Comparison of ENCODE assay signal across 10 cellular contexts in genomic region chr10:86399514-86399878, GRCh38. TPM values are rescaled to one million over a fixed set of nuclear protein-coding genes. Genes with fewer than 3 reads are reported as not detected.
DNase-seq lines count a peak whose midpoint lies in the region; ATAC-seq lines count a peak whose summit lies in the region.
"Had no signal": no experiment of that assay in that cellular context is flagged by ENCODE, and none has a peak within 500 bp of the region (broad histone marks: within the 10 kb centered on the region; RNA-seq: fewer than 3 reads in every experiment).

No MANE protein-coding gene starts in this region.

- DNase-seq in T-helper 1 cell (no peak), NCI-H2029 (lab: John Stamatoyannopoulos, UW) (no peak)
- no peak for DNase-seq in activated CD4-positive, alpha-beta memory T cell treated with anti-CD3 and anti-CD28 coated beads for 36 hours
- no peak for DNase-seq in stimulated activated naive B cell treated with anti-CD40 and anti-IgM and Interleukin-4, amounts not matched to agents 10 μg/mL and 1 μg/mL and 100 μg/mL, for 72 hours

- H3K9me3 Mint-ChIP-seq in T-helper 1 cell treated with Interleukin-12 subunit alpha and Interleukin-12 subunit beta and Interleukin-4 antibody, amounts not matched to agents 30 μg/mL and 1 μg/mL, for 36 hours = no peaks in the 10 kb centered on the region
- H3K9me3 Mint-ChIP-seq in activated CD4-positive, alpha-beta memory T cell treated with anti-CD3 and anti-CD28 coated beads for 36 hours = no peaks in the 10 kb centered on the region
- H3K9me3 Mint-ChIP-seq in stimulated activated naive B cell treated with anti-CD40 and anti-IgM and Interleukin-4, amounts not matched to agents 10 μg/mL and 1 μg/mL and 100 μg/mL, for 72 hours = no peaks in the 10 kb centered on the region

- peak overlapping the region; percentile 63 for H3K27ac Mint-ChIP-seq in T-helper 1 cell treated with Interleukin-12 subunit alpha and Interleukin-12 subunit beta and Interleukin-4 antibody, amounts not matched to agents 30 μg/mL and 1 μg/mL, for 36 hours
- H3K27ac Mint-ChIP-seq in activated CD4-positive, alpha-beta memory T cell treated with anti-CD3 and anti-CD28 coated beads for 36 hours = peak overlapping the region; percentile 69
- H3K27ac Mint-ChIP-seq in stimulated activated naive B cell treated with anti-CD40 and anti-IgM and Interleukin-4, amounts not matched to agents 10 μg/mL and 1 μg/mL and 100 μg/mL, for 72 hours = peak overlapping the region; percentile 85

- peaks cover 55% of the 10 kb centered on the region for H3K27me3 ChIP-seq in iPS-18a (ENCODE audit: control insufficient read depth, insufficient read depth, low read length)

- H3K4me1 ChIP-seq in iPS-18a (ENCODE audit: control insufficient read depth, low read depth, low read length) = peaks cover 12% of the 10 kb centered on the region

- no peaks in the 10 kb centered on the region for H3K36me3 Mint-ChIP-seq in T-helper 1 cell treated with Interleukin-12 subunit alpha and Interleukin-12 subunit beta and Interleukin-4 antibody, amounts not matched to agents 30 μg/mL and 1 μg/mL, for 36 hours (ENCODE audit: low read depth)
- H3K36me3 Mint-ChIP-seq in activated CD4-positive, alpha-beta memory T cell treated with anti-CD3 and anti-CD28 coated beads for 36 hours = no peaks in the 10 kb centered on the region
- H3K36me3 Mint-ChIP-seq in stimulated activated naive B cell treated with anti-CD40 and anti-IgM and Interleukin-4, amounts not matched to agents 10 μg/mL and 1 μg/mL and 100 μg/mL, for 72 hours = no peaks in the 10 kb centered on the region

- H3K4me1 Mint-ChIP-seq in T-helper 1 cell treated with Interleukin-12 subunit alpha and Interleukin-12 subunit beta and Interleukin-4 antibody, amounts not matched to agents 30 μg/mL and 1 μg/mL, for 36 hours (ENCODE audit: low read depth) = peaks cover 9% of the 10 kb centered on the region
- H3K4me1 Mint-ChIP-seq in activated CD4-positive, alpha-beta memory T cell treated with anti-CD3 and anti-CD28 coated beads for 36 hours (ENCODE audit: low read depth) = peaks cover 10% of the 10 kb centered on the region
- H3K4me1 Mint-ChIP-seq in stimulated activated naive B cell treated with anti-CD40 and anti-IgM and Interleukin-4, amounts not matched to agents 10 μg/mL and 1 μg/mL and 100 μg/mL, for 72 hours = peaks cover 15 to 25% of the 10 kb centered on the region in 2 donors

- no peak overlapping the region for H3K9ac ChIP-seq in iPS-18a (ENCODE audit: low read length)

- H3K27ac ChIP-seq in iPS-18a (ENCODE audit: low read length) = no peak overlapping the region
- H3K27ac ChIP-seq: HL-60 had no signal

- peaks cover 28% of the 10 kb centered on the region for H3K27me3 Mint-ChIP-seq in T-helper 1 cell treated with Interleukin-12 subunit alpha and Interleukin-12 subunit beta and Interleukin-4 antibody, amounts not matched to agents 30 μg/mL and 1 μg/mL, for 36 hours (ENCODE audit: low read depth)
- no peaks in the 10 kb centered on the region for H3K27me3 Mint-ChIP-seq in activated CD4-positive, alpha-beta memory T cell treated with anti-CD3 and anti-CD28 coated beads for 36 hours
- H3K27me3 Mint-ChIP-seq in stimulated activated naive B cell treated with anti-CD40 and anti-IgM and Interleukin-4, amounts not matched to agents 10 μg/mL and 1 μg/mL and 100 μg/mL, for 72 hours = peaks cover 16 to 30% of the 10 kb centered on the region in 2 donors

- peak overlapping the region; percentile 66 for H3K4me3 ChIP-seq in iPS-18a (ENCODE audit: low read length)

- intact Hi-C loops in activated CD4-positive, alpha-beta memory T cell treated with anti-CD3 and anti-CD28 coated beads for 36 hours (cut with micrococcal nuclease) = no loop called here

- POLR2A ChIA-PET in activated CD4-positive, alpha-beta memory T cell treated with anti-CD3 and anti-CD28 coated beads for 36 hours (lab: Charles Lee) = interaction anchor here (0.6 to 2.6 kb wide), 7 partner anchors 12 to 197 kb away, joined by 3 to 30 read pairs (median 5); partner anchors contain the start of gene WAPL

- ATAC-seq in stimulated activated naive B cell treated with anti-CD40 and anti-IgM and Interleukin-4, amounts not matched to agents 10 μg/mL and 1 μg/mL and 100 μg/mL, for 72 hours (replicated peaks) = no peak
- no peak for ATAC-seq in GM18861 (IDR thresholded peaks at IDR 0.05; ENCODE audit: unreplicated experiment)
- ATAC-seq in GM21423 (IDR thresholded peaks at IDR 0.05; ENCODE audit: unreplicated experiment) = no peak

- peak overlapping the region; percentile 84 for H3K4me3 Mint-ChIP-seq in T-helper 1 cell treated with Interleukin-12 subunit alpha and Interleukin-12 subunit beta and Interleukin-4 antibody, amounts not matched to agents 30 μg/mL and 1 μg/mL, for 36 hours
- H3K4me3 Mint-ChIP-seq in activated CD4-positive, alpha-beta memory T cell treated with anti-CD3 and anti-CD28 coated beads for 36 hours = peak overlapping the region; percentile 89
- peak overlapping the region; percentile 88 to 92 for H3K4me3 Mint-ChIP-seq in stimulated activated naive B cell treated with anti-CD40 and anti-IgM and Interleukin-4, amounts not matched to agents 10 μg/mL and 1 μg/mL and 100 μg/mL, for 72 hours

- H3K36me3 ChIP-seq in iPS-18a (ENCODE audit: control insufficient read depth, low read depth, low read length) = no peaks in the 10 kb centered on the region

- no peaks in the 10 kb centered on the region for H3K9me3 ChIP-seq in iPS-18a (ENCODE audit: control insufficient read depth, low read depth, low read length)

- CTCF ChIA-PET in activated CD4-positive, alpha-beta memory T cell treated with anti-CD3 and anti-CD28 coated beads for 36 hours (lab: Charles Lee) = interaction anchor here (0.8 to 7.5 kb wide), 21 partner anchors 9 to 352 kb away, joined by 3 to 110 read pairs (median 5); partner anchors contain the start of gene WAPL

RNA-seq across cellular contexts. Expression of gene GRID1, which starts 32.9 kb away (rescaled TPM):
- total RNA-seq in activated CD4-positive, alpha-beta memory T cell treated with anti-CD3 and anti-CD28 coated beads for 36 hours = not detected
- total RNA-seq: myocyte had no signal
